In the genomic region with DNA sequence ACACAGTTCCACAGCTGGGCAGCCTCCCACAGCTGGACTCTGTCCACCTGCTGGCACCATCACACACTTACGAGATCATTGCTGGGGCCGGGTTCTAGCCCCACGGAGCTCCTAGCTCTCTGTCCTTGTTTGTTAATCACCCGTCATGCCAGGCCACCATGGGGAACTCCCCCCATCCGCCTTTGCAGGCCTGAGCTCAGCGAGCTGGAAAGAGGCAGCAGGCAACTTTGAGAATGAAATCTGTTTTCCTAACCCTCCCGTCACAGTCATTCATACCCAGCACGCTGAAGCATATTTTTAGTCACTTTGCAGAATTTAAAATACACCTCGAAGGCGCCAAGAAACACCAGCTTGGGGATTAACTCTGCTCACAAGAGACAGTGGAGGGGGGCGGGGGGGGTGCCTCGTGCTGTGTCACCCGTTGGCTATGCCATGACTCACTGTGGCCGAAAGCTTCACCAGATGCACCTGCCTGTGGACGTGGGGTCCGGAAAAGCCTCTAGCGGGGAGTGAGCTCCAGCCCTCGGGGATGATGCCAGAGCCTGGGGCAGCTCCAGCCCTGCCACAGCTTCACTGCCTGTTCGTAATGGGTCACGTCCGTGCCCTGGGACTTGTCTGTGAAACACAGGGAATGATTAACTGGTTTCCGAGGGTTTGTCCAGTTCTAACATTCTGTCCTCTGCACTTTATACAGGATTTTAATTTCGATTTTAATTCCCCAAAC, we compare ENCODE assay signal across 11 cellular contexts. TPM values are rescaled to one million over a fixed set of nuclear protein-coding genes. Genes with fewer than 3 reads are reported as not detected.
A peak's percentile ranks its signal among the peaks of the same experiment; 100 is the strongest.
DNase-seq lines count a peak whose midpoint lies in the region; FAIRE-seq and TF ChIP-seq lines count a peak whose summit lies in the region.
"Had no signal": no experiment of that assay in that cellular context is flagged by ENCODE, and none has a peak within 500 bp of the region (broad histone marks: within the 10 kb centered on the region; RNA-seq: fewer than 3 reads in every experiment).

No MANE protein-coding gene starts in this region.

- CTCF ChIA-PET in HEK293T (lab: Yijun Ruan, JAX), result interaction anchor here (0.9 kb wide), 1 partner anchor 58 kb away, joined by 3 read pairs; a partner anchor contains a TSS

- POLR2A ChIA-PET in HEK293T (lab: Yijun Ruan, JAX), result no interaction called here

- peaks cover 18 to 20% of the 10 kb centered on the region in 2 donors for H3K4me1 Mint-ChIP-seq in immature natural killer cell

- H3K4me3 Mint-ChIP-seq in immature natural killer cell, result peak overlapping the region in 3 of 5 donors; percentile 30 to 53 (median 47)

- FAIRE-seq in GM18507 (lab: Jason Lieb, UNC) (peak; percentile 29), D721Med (lab: Jason Lieb, UNC) (no peak)

- peaks cover 4 to 23% (median 19%) of the 10 kb centered on the region in 3 donors for H3K27me3 Mint-ChIP-seq in immature natural killer cell (ENCODE audit: low read depth in 3 of 3)

- no peak for TF ChIP-seq CTCF in D721Med (IDR thresholded peaks at IDR 0.05; ENCODE audit: insufficient read depth, missing control alignments)

- H3K36me3 Mint-ChIP-seq in immature natural killer cell, result no peaks in the 10 kb centered on the region

- DNase-seq in A172 (ENCODE audit: low spot score) (peak; percentile 95), GM18507 (ENCODE audit: extremely low spot score, insufficient read length, low read depth) (no peak), SW480 (ENCODE audit: low spot score) (peak; percentile 90), immature natural killer cell (no peak), HEK293T (ENCODE audit: extremely low spot score) (no peak), activated gamma-delta T cell (lab: John Stamatoyannopoulos, UW) (no peak), NCI-H128 (lab: John Stamatoyannopoulos, UW; ENCODE audit: unreplicated experiment) (no peak), D721Med (ENCODE audit: insufficient read length, low spot score) (no peak)
- DNase-seq: Kasumi-1; stimulated activated CD4-positive, alpha-beta T cell treated with anti-CD3 and anti-CD28 coated beads, Interleukin-12 subunit alpha, Interleukin-12 subunit beta, amount 100 ng/mL, for 4 hours; upper lobe of left lung had no signal

- no peak overlapping the region for H3K27ac Mint-ChIP-seq in immature natural killer cell

- peaks cover 0 to 2% (median 0%) of the 10 kb centered on the region in 6 donors for H3K9me3 Mint-ChIP-seq in immature natural killer cell

TF ChIP-seq in HEK293T, 16 proteins besides CTCF, POLR2A, EP300 and RAD21:
- no peak for TF ChIP-seq ZNF384 (IDR thresholded peaks at IDR 0.05)
- no peak for TF ChIP-seq ELF4 (IDR thresholded peaks at IDR 0.05)
- no peak for TF ChIP-seq TARDBP (IDR thresholded peaks at IDR 0.05)
- TF ChIP-seq FOXA1 (IDR thresholded peaks at IDR 0.05), result no peak
- no peak for TF ChIP-seq CTBP1 (IDR thresholded peaks at IDR 0.05; ENCODE audit: borderline replicate concordance)
- TF ChIP-seq ARNT (IDR thresholded peaks at IDR 0.05), result no peak
TF ChIP-seq in HEK293T: peak in this region for 0.

RNA-seq across cellular contexts. Expression of a gene that starts 1.4 kb away (rescaled TPM):
- 28.3 and 28.5 TPM in 2 replicates for total RNA-seq in A172 (2014; rRNA removed; shearing (Covaris generic))
- polyA plus RNA-seq in immature natural killer cell, result under 1 TPM in 1 of 3 donors, not detected in 2; 0.26 TPM

RNA-seq across cellular contexts. Expression of a gene that starts 57.9 kb away (rescaled TPM):
- 59.0 and 63.5 TPM in 2 replicates for total RNA-seq in A172 (2014; rRNA removed; shearing (Covaris generic))
- 10 to 100 TPM in 1 of 3 donors, 1 to 10 TPM in 2; 3.5 to 21.9 (median 7.2) TPM for polyA plus RNA-seq in immature natural killer cell

Comparison
In these comparisons a context has a peak if more than half of its experiments do, and no peak if none do; other contexts are left out.
1. DNase-seq: peak in A172 (single experiment) and SW480 (single experiment); none in GM18507 (single experiment), immature natural killer cell (0 of 3), HEK293T (single experiment), activated gamma-delta T cell (single experiment), NCI-H128 (single experiment) and D721Med (single experiment).